17 cellular contexts compared by ENCODE assay signal in genomic region chr10:28674782-28675181, GRCh38. TPM values are rescaled to one million over a fixed set of nuclear protein-coding genes. Genes with fewer than 3 reads are reported as not detected.
A peak's percentile ranks its signal among the peaks of the same experiment; 100 is the strongest.
DNase-seq lines count a peak whose midpoint lies in the region; ATAC-seq and TF ChIP-seq lines count a peak whose summit lies in the region.
"Had no signal": no experiment of that assay in that cellular context is flagged by ENCODE, and none has a peak within 500 bp of the region (broad histone marks: within the 10 kb centered on the region; RNA-seq: fewer than 3 reads in every experiment).

No MANE protein-coding gene starts in this region.

- no peak overlapping the region for H4K12ac ChIP-seq in trophoblast cell (ENCODE audit: low read depth, low read length)

- no peak for TF ChIP-seq EP300 in Ishikawa (IDR thresholded peaks at IDR 0.05; ENCODE audit: borderline replicate concordance)

- H2BK120ac ChIP-seq in trophoblast cell (ENCODE audit: insufficient read depth, low read length, poor library complexity) = peak overlapping the region; percentile 46

- no peak overlapping the region for H2BK12ac ChIP-seq in trophoblast cell (ENCODE audit: low read length)

- peaks cover 21% of the 10 kb centered on the region for H3K4me1 Mint-ChIP-seq in endodermal cell

- H2AK5ac ChIP-seq in trophoblast cell (ENCODE audit: low read length) = no peak overlapping the region

- peaks cover 2% of the 10 kb centered on the region for H3K36me3 Mint-ChIP-seq in endodermal cell (ENCODE audit: low read depth)

- H3K4ac ChIP-seq in trophoblast cell (ENCODE audit: low read depth, low read length) = no peak overlapping the region

- no peak overlapping the region for H3K4me2 ChIP-seq in trophoblast cell (ENCODE audit: low read length)
- H3K4me2 ChIP-seq: BLaER1 had no signal

- no peak overlapping the region for H2AFZ ChIP-seq in trophoblast cell (ENCODE audit: insufficient read depth, low read length, poor library complexity)

- peaks cover 32% of the 10 kb centered on the region for H3K79me1 ChIP-seq in trophoblast cell (ENCODE audit: low read length)

- H3K9me3 ChIP-seq in endodermal cell (ENCODE audit: control insufficient read depth, low read length) (no peaks in the 10 kb centered on the region), trophoblast cell (ENCODE audit: insufficient read depth, low read depth, low read length) (no peaks in the 10 kb centered on the region)
- H3K9me3 ChIP-seq: BLaER1, Caco-2 had no signal

- TF ChIP-seq CTCF in endodermal cell (conservative IDR thresholded peaks at IDR 0.05) = no peak

- no peak overlapping the region for H3K9ac ChIP-seq in endodermal cell (ENCODE audit: extremely low read depth, low read length, poor library complexity, severe bottlenecking)
- H3K9ac ChIP-seq in trophoblast cell (ENCODE audit: low read length) = no peak overlapping the region
- H3K9ac ChIP-seq: BLaER1 had no signal

- no peak overlapping the region for H3K27ac ChIP-seq in endodermal cell (ENCODE audit: low read depth, low read length)
- H3K27ac ChIP-seq in trophoblast cell (ENCODE audit: low read depth, low read length) = no peak overlapping the region
- H3K27ac ChIP-seq: 22Rv1, BLaER1, HL-60 had no signal

- H3K27me3 ChIP-seq in endodermal cell (ENCODE audit: control insufficient read depth, insufficient read depth, low read length, poor library complexity, severe bottlenecking) (peaks cover 51% of the 10 kb centered on the region), trophoblast cell (ENCODE audit: insufficient read depth, low read length) (peaks cover 3% of the 10 kb centered on the region)
- H3K27me3 ChIP-seq: BLaER1 had no signal

- DNase-seq in NCI-H82 (lab: John Stamatoyannopoulos, UW) (peak; percentile 12), NCI-H82 treated with DMSO at 0.1 percent for 48 hours (lab: John Stamatoyannopoulos, UW; ENCODE audit: unreplicated experiment) (no peak), endodermal cell (peak; percentile 47), trophoblast cell (no peak)
- no peak for DNase-seq in activated CD4-positive, alpha-beta T cell treated with anti-CD3 and anti-CD28 coated beads, Interleukin-2, amount 50 U/mL, for 48 hours
- DNase-seq: AML-193; CD8-positive, alpha-beta memory T cell; DND-41; GDM1; HCEC 1CT; HFFc6 had no signal

- H3K4me3 ChIP-seq in endodermal cell (ENCODE audit: low read length) (no peak overlapping the region), trophoblast cell (ENCODE audit: low read depth, low read length) (no peak overlapping the region)
- H3K4me3 ChIP-seq: BLaER1 had no signal

- H3K4me1 ChIP-seq in endodermal cell (ENCODE audit: control insufficient read depth, insufficient read depth, low read length) (no peaks in the 10 kb centered on the region), trophoblast cell (ENCODE audit: control insufficient read depth in 1 of 2, insufficient read depth in 2 of 2, low read length in 2 of 2) (peaks cover 2 to 4% of the 10 kb centered on the region in 2 experiments)

- no peak for ATAC-seq in HG02642 (IDR thresholded peaks at IDR 0.05; ENCODE audit: poor library complexity, unreplicated experiment)

- no peak overlapping the region for H3K4me3 Mint-ChIP-seq in endodermal cell
- H3K4me3 Mint-ChIP-seq: HFFc6 had no signal

- no peak overlapping the region for H3K14ac ChIP-seq in trophoblast cell (ENCODE audit: low read length)

- TF ChIP-seq RAD21 in Ishikawa (IDR thresholded peaks at IDR 0.05; ENCODE audit: low read depth) = no peak

- H3K27me3 Mint-ChIP-seq in endodermal cell (ENCODE audit: insufficient read depth) = peaks cover 44% of the 10 kb centered on the region

- no peak overlapping the region for H4K91ac ChIP-seq in trophoblast cell (ENCODE audit: low read depth, low read length)

- no peak overlapping the region for H3K27ac Mint-ChIP-seq in endodermal cell
- H3K27ac Mint-ChIP-seq: CD8-positive, alpha-beta memory T cell; HFFc6 had no signal

- peaks cover 26% of the 10 kb centered on the region for H3K79me2 ChIP-seq in trophoblast cell (ENCODE audit: control insufficient read depth, insufficient read depth, low read length, poor library complexity)

- H3K18ac ChIP-seq in trophoblast cell (ENCODE audit: low read length) = no peak overlapping the region

- H2BK5ac ChIP-seq in trophoblast cell (ENCODE audit: low read depth, low read length, poor library complexity) = no peak overlapping the region

- no peak overlapping the region for H3K23ac ChIP-seq in trophoblast cell (ENCODE audit: low read length)

- WGBS in endodermal cell (ENCODE audit: insufficient coverage in 1 of 2, insufficient read length in 1 of 2), 2 experiments = 81 to 88% methylated on average over 3 of the region's 3 CpGs
- no CpG with 5 or more reads among the region's 3 CpGs for WGBS in trophoblast cell (ENCODE audit: extremely low coverage, insufficient coverage, insufficient read length)

- H3K9me3 Mint-ChIP-seq in endodermal cell = no peaks in the 10 kb centered on the region
- H3K9me3 Mint-ChIP-seq: HFFc6 had no signal

- no peak overlapping the region for H4K8ac ChIP-seq in trophoblast cell (ENCODE audit: low read depth, low read length)

- no peaks in the 10 kb centered on the region for H3K36me3 ChIP-seq in endodermal cell (ENCODE audit: control insufficient read depth, insufficient read depth, low read length)
- peaks cover 14% of the 10 kb centered on the region in 2 experiments for H3K36me3 ChIP-seq in trophoblast cell (ENCODE audit: control insufficient read depth in 1 of 2, insufficient read depth in 2 of 2, low read length in 2 of 2)
- H3K36me3 ChIP-seq: BLaER1 had no signal

TF ChIP-seq in Ishikawa, 13 proteins besides CTCF, POLR2A, EP300 and RAD21:
- TF ChIP-seq ZBTB7A (IDR thresholded peaks at IDR 0.05; ENCODE audit: low read depth) (no peak), USF1 (IDR thresholded peaks at IDR 0.05) (0 out of 2 replicates have a peak, but pooled peaks have one; percentile 35)

RNA-seq across cellular contexts. Expression of gene BAMBI, which starts 2.5 kb away (rescaled TPM):
- total RNA-seq in endodermal cell = 10 to 100 TPM; 41.4 to 49.2 TPM
- polyA plus RNA-seq in endodermal cell (2013, experiment 1 of 2) = 37.6 TPM
- 37.0 TPM for polyA plus RNA-seq in endodermal cell (2013, experiment 2 of 2)
- polyA plus RNA-seq in trophoblast cell (2013) = 372 and 404 TPM in 2 replicates

Comparison
In these comparisons a context has a peak if more than half of its experiments do, and no peak if none do; other contexts are left out.
1. DNase-seq: peak in NCI-H82 (single experiment) and endodermal cell (single experiment); none in NCI-H82 treated with DMSO at 0.1 percent for 48 hours (single experiment), trophoblast cell (0 of 2) and activated CD4-positive, alpha-beta T cell treated with anti-CD3 and anti-CD28 coated beads, Interleukin-2, amount 50 U/mL, for 48 hours (0 of 2).